16 cellular contexts compared by ENCODE assay signal in the genomic region with DNA sequence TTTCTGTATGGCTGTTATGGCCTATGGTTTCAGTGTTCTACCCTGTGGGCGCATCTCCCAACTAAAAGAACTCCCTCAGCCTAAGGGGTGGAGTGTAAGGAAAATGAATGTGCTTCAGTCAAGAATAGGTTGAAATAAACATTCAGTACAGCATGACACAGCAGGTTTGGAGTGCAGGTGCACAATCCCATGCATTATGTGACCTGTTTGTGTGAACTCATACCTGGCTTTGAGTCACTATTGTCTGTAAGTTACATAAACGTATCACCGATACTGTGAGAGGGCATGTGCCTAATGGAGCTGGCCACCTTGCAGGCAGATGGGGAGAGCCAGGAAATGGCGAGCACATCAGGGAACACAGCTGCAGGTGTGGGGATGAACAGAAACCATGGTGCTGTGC.
A peak's percentile ranks its signal among the peaks of the same experiment; 100 is the strongest.
DNase-seq lines count a peak whose midpoint lies in the region; ATAC-seq, FAIRE-seq and TF ChIP-seq lines count a peak whose summit lies in the region.
"Had no signal": no experiment of that assay in that cellular context is flagged by ENCODE, and none has a peak within 500 bp of the region (broad histone marks: within the 10 kb centered on the region; RNA-seq: fewer than 3 reads in every experiment).

No MANE protein-coding gene starts in this region.

- H2AK5ac ChIP-seq in H1 (ENCODE audit: low read depth, low read length): no peak overlapping the region

- TF ChIP-seq CTCF in H1 (IDR thresholded peaks at IDR 0.05; ENCODE audit: control extremely low read depth in 1 of 3, insufficient read depth in 1 of 3, low read depth in 1 of 3, low read length in 3 of 3) (no peak), chondrocyte (IDR thresholded peaks at IDR 0.05) (no peak)

- no peaks in the 10 kb centered on the region; the same call in 1 of the 2 replicates for H3K23me2 ChIP-seq in H1 (ENCODE audit: low read depth, low read length)

- no peaks in the 10 kb centered on the region; a peak in 1 of 8 replicates for H3K36me3 ChIP-seq in H1 (ENCODE audit: control insufficient read depth in 2 of 4, insufficient read depth in 4 of 4, low read length in 3 of 4)
- H3K36me3 ChIP-seq: adrenal gland, thoracic aorta had no signal

- H3K9me3 Mint-ChIP-seq in chondrocyte (ENCODE audit: low read depth): peaks cover 6% of the 10 kb centered on the region

- no peaks in the 10 kb centered on the region for H3K79me1 ChIP-seq in H1 (ENCODE audit: low read depth, low read length)

- H4K8ac ChIP-seq in H1 (ENCODE audit: extremely low read depth, insufficient read depth, low read length): no peak overlapping the region

- TF ChIP-seq POLR2A in H1 (IDR thresholded peaks at IDR 0.05; ENCODE audit: control extremely low read depth in 1 of 2, low read depth in 2 of 2, low read length in 2 of 2): no peak

- TF ChIP-seq EP300 in H1 (IDR thresholded peaks at IDR 0.05; ENCODE audit: borderline replicate concordance in 1 of 2, low read depth in 2 of 2, low read length in 2 of 2): no peak

- H3K4me2 ChIP-seq in H1 (ENCODE audit: insufficient read depth in 1 of 2, low read depth in 2 of 2, low read length in 2 of 2): no peak overlapping the region

- H3K27ac ChIP-seq in H1 (ENCODE audit: low read depth, low read length) (no peak overlapping the region), right cardiac atrium (ENCODE audit: low read length) (no peak overlapping the region)
- H3K27ac ChIP-seq: adrenal gland, coronary artery, thoracic aorta had no signal

- CTCF ChIA-PET in H1 (lab: Charles Lee; ENCODE audit: partially characterized antibody): no interaction called here

- no peaks in the 10 kb centered on the region for H4K20me1 ChIP-seq in H1 (replicated peaks in 1 of 2; ENCODE audit: control insufficient read depth in 1 of 2, insufficient read depth in 2 of 2, low read length in 2 of 2)

- no peaks in the 10 kb centered on the region for H3K27me3 Mint-ChIP-seq in chondrocyte (ENCODE audit: low read depth)

- no peak overlapping the region for H4K5ac ChIP-seq in H1 (ENCODE audit: insufficient read length, low read depth, low read length)

- H2AFZ ChIP-seq in H1 (ENCODE audit: low read length): no peak overlapping the region

- no peak overlapping the region for H3K4me3 ChIP-seq in H1 (ENCODE audit: extremely low read depth in 1 of 4, insufficient read depth in 2 of 4, low read depth in 3 of 4, low read length in 4 of 4)
- no peak overlapping the region for H3K4me3 ChIP-seq in right cardiac atrium (ENCODE audit: low read length)
- H3K4me3 ChIP-seq: adrenal gland, coronary artery, thoracic aorta had no signal

- ATAC-seq in HG03097 (IDR thresholded peaks at IDR 0.05; ENCODE audit: low FRiP score, unreplicated experiment) (no peak), right cardiac atrium (no peak)

- intact Hi-C loops in right cardiac atrium (cut with DNase I): no loop called here

- H4K91ac ChIP-seq in H1 (replicated peaks; ENCODE audit: insufficient read length, low read length): no peak overlapping the region

- H3K36me3 Mint-ChIP-seq in chondrocyte (ENCODE audit: low read depth): no peaks in the 10 kb centered on the region

- H3K23ac ChIP-seq in H1 (ENCODE audit: insufficient read length): no peak overlapping the region

- no peak for FAIRE-seq in H1 (lab: Jason Lieb, UNC)

- no peak overlapping the region for H2BK15ac ChIP-seq in H1 (ENCODE audit: low read length)

- H3K9ac ChIP-seq in H1 (replicated peaks in 1 of 4; ENCODE audit: extremely low read depth in 1 of 4, low read depth in 3 of 4, low read length in 3 of 4): no peak overlapping the region

- H2BK120ac ChIP-seq in H1 (replicated peaks; ENCODE audit: low read depth, low read length): no peak overlapping the region

- H3K56ac ChIP-seq in H1 (replicated peaks; ENCODE audit: insufficient read length, low read depth, low read length): no peak overlapping the region

- H3K27me3 ChIP-seq in H1 (replicated peaks in 1 of 4; ENCODE audit: control insufficient read depth in 3 of 4, extremely low read depth in 1 of 4, insufficient read depth in 3 of 4, low read length in 3 of 4): no peaks in the 10 kb centered on the region
- no peaks in the 10 kb centered on the region for H3K27me3 ChIP-seq in right cardiac atrium (ENCODE audit: control insufficient read depth, insufficient read depth)
- H3K27me3 ChIP-seq: adrenal gland had no signal

- no peak overlapping the region for H3K4ac ChIP-seq in H1 (replicated peaks; ENCODE audit: insufficient read length, low read depth, low read length)

- POLR2A ChIA-PET in H1 (lab: Charles Lee; ENCODE audit: partially characterized antibody): no interaction called here

- H2BK5ac ChIP-seq in H1 (ENCODE audit: low read depth, low read length): no peak overlapping the region

- no peak for TF ChIP-seq RAD21 in H1 (IDR thresholded peaks at IDR 0.05 in 1 of 2, conservative IDR thresholded peaks at IDR 0.05 in 1 of 2; ENCODE audit: low read depth in 2 of 2, low read length in 2 of 2)

- peak; percentile 5 for DNase-seq in NCI-H1694 (lab: John Stamatoyannopoulos, UW)
- DNase-seq in NCI-H1694 treated with DMSO at 0.1 percent for 48 hours (lab: John Stamatoyannopoulos, UW): no peak
- peak; percentile 57 for DNase-seq in COR-L47 (lab: John Stamatoyannopoulos, UW)
- DNase-seq in RPMI8226: peak; percentile 7
- no peak for DNase-seq in H1 (ENCODE audit: low read depth in 1 of 2, low spot score in 2 of 2)
- DNase-seq in chondrocyte (ENCODE audit: low spot score): no peak
- DNase-seq in right cardiac atrium: no peak
- DNase-seq: activated CD8-positive, alpha-beta memory T cell treated with anti-CD3 and anti-CD28 coated beads, Interleukin-2, amount 50 U/mL, for 4 hours; NCI-H524 treated with DMSO at 0.1 percent for 48 hours; Right ventricle myocardium superior; T1000 had no signal

- 94% methylated on average over 4 of the region's 4 CpGs; no CpG with 5 or more reads in 1 of the 2 experiments for WGBS in H1 (ENCODE audit: extremely low coverage in 1 of 2, insufficient coverage in 1 of 2, insufficient read length in 1 of 2, insufficient replicate concordance in 2 of 2, low coverage in 1 of 2, low lambda C conversion rate in 2 of 2, missing lambda C conversion rate in 1 of 2), 2 experiments
- WGBS in right cardiac atrium: 95% methylated on average over 4 of the region's 4 CpGs

- no peak overlapping the region for H3K18ac ChIP-seq in H1 (ENCODE audit: extremely low read depth, low read length)

- no peak overlapping the region; the same call in 1 of the 2 replicates for H2BK20ac ChIP-seq in H1 (ENCODE audit: low read length)

- no peak overlapping the region for H2BK12ac ChIP-seq in H1 (ENCODE audit: low read depth, low read length)

- H3K79me2 ChIP-seq in H1 (ENCODE audit: control insufficient read depth in 1 of 2, insufficient read depth in 2 of 2, low read length in 2 of 2): no peaks in the 10 kb centered on the region

- no peak overlapping the region for H3K4me3 Mint-ChIP-seq in chondrocyte (ENCODE audit: unreplicated experiment)

- H3K9me3 ChIP-seq in H1 (ENCODE audit: insufficient read depth in 2 of 2, low read depth in 1 of 2, low read length in 1 of 2) (peaks cover 19 to 23% of the 10 kb centered on the region in 2 experiments), right cardiac atrium (ENCODE audit: control insufficient read depth, low read length) (no peaks in the 10 kb centered on the region)
- H3K9me3 ChIP-seq: adrenal gland, Caco-2, thoracic aorta had no signal

- H3K14ac ChIP-seq in H1 (ENCODE audit: insufficient read length): no peak overlapping the region

- H3K27ac Mint-ChIP-seq in chondrocyte (ENCODE audit: unreplicated experiment): no peak overlapping the region

- H3K4me1 Mint-ChIP-seq in chondrocyte (ENCODE audit: low read depth): peaks cover 21% of the 10 kb centered on the region

- no peaks in the 10 kb centered on the region for H3K4me1 ChIP-seq in H1 (replicated peaks in 1 of 4; ENCODE audit: control insufficient read depth in 3 of 4, insufficient read depth in 4 of 4, low read length in 3 of 4)
- no peaks in the 10 kb centered on the region for H3K4me1 ChIP-seq in right cardiac atrium (ENCODE audit: control insufficient read depth, insufficient read depth, low read length)
- H3K4me1 ChIP-seq: adrenal gland, Caco-2 had no signal

TF ChIP-seq in H1, 55 proteins besides CTCF, POLR2A, EP300 and RAD21:
- TF ChIP-seq ATF2 (IDR thresholded peaks at IDR 0.05; ENCODE audit: low read length) (no peak), YY1 (IDR thresholded peaks at IDR 0.05; ENCODE audit: low read depth, low read length) (0 out of 2 replicates have a peak, but pooled peaks have one; percentile 16)
TF ChIP-seq in H1: peak in this region for 1.

Comparison
In these comparisons a context has a peak if more than half of its experiments do, and no peak if none do; other contexts are left out.
1. DNase-seq: peak in NCI-H1694 (single experiment), COR-L47 (single experiment) and RPMI8226 (single experiment); none in NCI-H1694 treated with DMSO at 0.1 percent for 48 hours (single experiment), H1 (0 of 2), chondrocyte (single experiment) and right cardiac atrium (0 of 3).